19 cellular contexts compared by ENCODE assay signal in genomic region chr2:205688417-205689200, GRCh38. TPM values are rescaled to one million over a fixed set of nuclear protein-coding genes. Genes with fewer than 3 reads are reported as not detected.
DNase-seq lines count a peak whose midpoint lies in the region; ATAC-seq, FAIRE-seq and TF ChIP-seq lines count a peak whose summit lies in the region.
"Had no signal": no experiment of that assay in that cellular context is flagged by ENCODE, and none has a peak within 500 bp of the region (broad histone marks: within the 10 kb centered on the region; RNA-seq: fewer than 3 reads in every experiment).

No MANE protein-coding gene starts in this region.

- H3K4me3 ChIP-seq in HEK293 (ENCODE audit: low read depth, low read length) = no peak overlapping the region
- no peak overlapping the region for H3K4me3 ChIP-seq in HepG2 (replicated peaks in 1 of 3; ENCODE audit: insufficient read depth in 1 of 3, low read depth in 2 of 3, low read length in 3 of 3)
- H3K4me3 ChIP-seq in spleen = no peak overlapping the region
- H3K4me3 ChIP-seq: cardiac muscle cell had no signal

- WGBS in HepG2 (ENCODE audit: low lambda C conversion rate) = 24% methylated on average over 4 of the region's 4 CpGs
- WGBS in spleen, 5 donors = 50 to 84% (median 74%) methylated on average over 4 of the region's 4 CpGs

- no peaks in the 10 kb centered on the region for H3K9me3 ChIP-seq in HEK293 (ENCODE audit: control insufficient read depth, insufficient read depth, low read depth, low read length)
- H3K9me3 ChIP-seq in HepG2 (ENCODE audit: low read length) = no peaks in the 10 kb centered on the region
- no peaks in the 10 kb centered on the region for H3K9me3 ChIP-seq in spleen

- H3K27ac Mint-ChIP-seq in brain = peak overlapping the region in 1 of 5 experiments; percentile 63
- H3K27ac Mint-ChIP-seq: B cell had no signal

- CTCF ChIA-PET in HEK293 (lab: Yijun Ruan, JAX) (interaction anchor here (0.6 to 1.4 kb wide), 3 partner anchors 9 to 259 kb away, joined by 3 to 4 read pairs (median 3); no protein-coding TSS in a partner anchor), HepG2 (lab: Yijun Ruan, JAX; ENCODE audit: low intra/inter-chr PET ratio, low total read pairs) (no interaction called here)

- no peaks in the 10 kb centered on the region for H3K79me2 ChIP-seq in HepG2 (ENCODE audit: insufficient read depth, low read length)

- no peak overlapping the region for H2AFZ ChIP-seq in HepG2 (ENCODE audit: low read length)

- POLR2A ChIA-PET in HEK293 (lab: Yijun Ruan, JAX) = interaction anchor here (0.5 to 0.6 kb wide), 2 partner anchors 12 to 178 kb away, joined by 3 read pairs; no protein-coding TSS in a partner anchor
- POLR2A ChIA-PET in HepG2 (lab: Yijun Ruan, JAX) = interaction anchor here (1.1 kb wide), 1 partner anchor 12 kb away, joined by 3 read pairs; no protein-coding TSS in a partner anchor

- H4K20me1 ChIP-seq in HepG2 (ENCODE audit: insufficient read depth, low read length) = no peaks in the 10 kb centered on the region

- H3K4me1 ChIP-seq in HEK293 (ENCODE audit: control insufficient read depth, insufficient read depth, low read length) (peaks cover 10% of the 10 kb centered on the region), HepG2 (ENCODE audit: insufficient read depth, low read length) (no peaks in the 10 kb centered on the region), spleen (peaks cover 8 to 55% (median 32%) of the 10 kb centered on the region in 6 donors)

- peaks cover 0 to 15% (median 3%) of the 10 kb centered on the region in 5 experiments for H3K9me3 Mint-ChIP-seq in brain
- H3K9me3 Mint-ChIP-seq: activated naive CD4-positive, alpha-beta T cell treated with anti-CD3 and anti-CD28 coated beads, Interleukin-2, amount 50 U/mL, for 72 hours had no signal

- no TSS peak for BruUV-seq in HepG2 (replicated peaks; lab: Mats Ljungman, UMichigan)

- H3K36me3 ChIP-seq in HEK293 (ENCODE audit: control insufficient read depth in 2 of 2, insufficient read depth in 1 of 2, low read length in 2 of 2) (no peaks in the 10 kb centered on the region), HepG2 (replicated peaks in 1 of 2; ENCODE audit: control insufficient read depth in 1 of 2, insufficient read depth in 2 of 2, low read length in 2 of 2) (no peaks in the 10 kb centered on the region), spleen (no peaks in the 10 kb centered on the region)
- H3K36me3 ChIP-seq: cardiac muscle cell had no signal

- H3K4me2 ChIP-seq in HepG2 (ENCODE audit: low read depth, low read length) = no peak overlapping the region

- no peak overlapping the region for H3K9ac ChIP-seq in HepG2 (ENCODE audit: insufficient read depth, low read depth, low read length)

- peaks cover 76% of the 10 kb centered on the region for H3K4me1 Mint-ChIP-seq in brain

- TF ChIP-seq EP300 in HepG2 (IDR thresholded peaks at IDR 0.05; ENCODE audit: low read depth in 2 of 2, low read length in 2 of 2) (no peak), HepG2 (CRISPR knock-in tag; IDR thresholded peaks at IDR 0.05; ENCODE audit: borderline replicate concordance) (no peak)

- ATAC-seq in HepG2 (no peak), GM18502 (IDR thresholded peaks at IDR 0.05; ENCODE audit: poor library complexity, unreplicated experiment) (no peak), HG02642 (IDR thresholded peaks at IDR 0.05; ENCODE audit: poor library complexity, unreplicated experiment) (no peak)
- ATAC-seq: activated naive CD4-positive, alpha-beta T cell treated with anti-CD3 and anti-CD28 coated beads, Interleukin-2, amount 50 U/mL, for 72 hours; stimulated activated naive CD8-positive, alpha-beta T cell treated with anti-CD3 and anti-CD28 coated beads, Interleukin-15, Interleukin-2, amounts not matched to agents 100 U/mL and 50 U/mL, for 24 hours had no signal

- TF ChIP-seq RAD21 in HepG2 (CRISPR knock-in tag; IDR thresholded peaks at IDR 0.05) = no peak

- H3K4me3 Mint-ChIP-seq in brain = peak overlapping the region in 4 of 5 experiments; percentile 90 to 95 (median 93)
- H3K4me3 Mint-ChIP-seq: B cell had no signal

- intact Hi-C loops in HepG2 (cut with micrococcal nuclease; ENCODE audit: unreplicated experiment) (loop anchor here (10.0 kb wide), 1 partner anchor 1544 kb away; no protein-coding TSS in a partner anchor), spleen (cut with DNase I; ENCODE audit: low total_unique reads) (loop anchor here (10.0 kb wide), 1 partner anchor 1424 kb away; no protein-coding TSS in a partner anchor)

- H3K27me3 Mint-ChIP-seq in brain = peaks cover 66% of the 10 kb centered on the region

- no peak for TF ChIP-seq CTCF in HEK293 (tag by site-specific recombination; IDR thresholded peaks at IDR 0.05)
- no peak for TF ChIP-seq CTCF in brain (conservative IDR thresholded peaks at IDR 0.05)
- no peak for TF ChIP-seq CTCF in HepG2 (CRISPR knock-in tag; IDR thresholded peaks at IDR 0.05)
- TF ChIP-seq CTCF in spleen (IDR thresholded peaks at IDR 0.05 in 8 of 11, conservative IDR thresholded peaks at IDR 0.05 in 3 of 11) = no peak

- FAIRE-seq in HepG2 (lab: Jason Lieb, UNC) = peak; percentile 8

- TF ChIP-seq POLR2A in HepG2 (IDR thresholded peaks at IDR 0.05; ENCODE audit: insufficient read depth in 1 of 2, low read depth in 2 of 2, low read length in 2 of 2) (no peak), spleen (IDR thresholded peaks at IDR 0.05) (no peak)

- H3K27ac ChIP-seq in HEK293 (ENCODE audit: extremely low read depth, low read depth, low read length) (no peak overlapping the region), HepG2 (ENCODE audit: extremely low read length, insufficient read depth, low read length) (no peak overlapping the region), spleen (peak overlapping the region in 6 of 8 donors; percentile 8 to 33 (median 21))
- H3K27ac ChIP-seq: cardiac muscle cell had no signal

- H3K36me3 Mint-ChIP-seq in brain = peaks cover 6% of the 10 kb centered on the region

- in situ Hi-C loops in HepG2 (cut with HindIII; ENCODE audit: extremely low pct_ligation_motif_present, low pct_unique_long_range_greater_than_20kb) = no loop called here

- DNase-seq in HepG2 (ENCODE audit: low spot score) = no peak
- DNase-seq in spleen = no peak
- DNase-seq in NCI-H82 treated with DMSO at 0.1 percent for 48 hours (lab: John Stamatoyannopoulos, UW; ENCODE audit: unreplicated experiment) = no peak
- no peak for DNase-seq in DMS153 (lab: John Stamatoyannopoulos, UW)
- DNase-seq: activated CD4-positive, alpha-beta T cell treated with anti-CD3 and anti-CD28 coated beads for 48 hours; DMS 273 treated with DMSO at 0.1 percent for 48 hours; NCI-H1436; NCI-H226; SIG-M5; stimulated activated CD4-positive, alpha-beta T cell treated with anti-CD3 and anti-CD28 coated beads, Interleukin-12 subunit alpha, Interleukin-12 subunit beta, amount 100 ng/mL, for 4 hours; stimulated activated naive CD8-positive, alpha-beta T cell treated with anti-CD3 and anti-CD28 coated beads, Interleukin-15, Interleukin-2, amounts not matched to agents 100 U/mL and 50 U/mL, for 24 hours; T-helper 9 cell had no signal

- H3K27me3 ChIP-seq in HepG2 (ENCODE audit: control insufficient read depth in 1 of 2, insufficient read depth in 2 of 2, low read length in 2 of 2) (peaks cover 0 to 8% of the 10 kb centered on the region in 2 experiments; a peak in 3 of 5 replicates), spleen (replicated peaks in 1 of 7) (peaks cover 0 to 41% (median 17%) of the 10 kb centered on the region in 7 donors)
- H3K27me3 ChIP-seq: cardiac muscle cell had no signal

TF ChIP-seq in HEK293, 187 proteins besides CTCF, POLR2A, EP300 and RAD21 (continues in another document):
- TF ChIP-seq ZFHX2 (tag by site-specific recombination; conservative IDR thresholded peaks at IDR 0.05) (0 out of 2 replicates have a peak, but pooled peaks have one; percentile 15), ZNF585B (tag by site-specific recombination; IDR thresholded peaks at IDR 0.05) (no peak)

RNA-seq across cellular contexts. Expression of gene NRP2, which starts 6.3 kb away (rescaled TPM):
- 10.2 TPM for polyA plus RNA-seq in brain (ENCODE audit: insufficient read depth, low read depth, low replicate concordance)
- total RNA-seq in HepG2 (2016; rRNA removed; fragmentation: Illumina TruSeq; extraction: Trizol) = 0.60 and 1.4 TPM in 2 replicates
- total RNA-seq in HepG2 (2016; cell fraction: cytosol; rRNA removed; fragmentation: Illumina TruSeq; extraction: Trizol; ENCODE audit: low read depth) = under 0.01 and 0.20 TPM in 2 replicates
- 0.79 and 0.93 TPM in 2 replicates for total RNA-seq in HepG2 (2016; cell fraction: insoluble cytoplasmic fraction; rRNA removed; fragmentation: Illumina TruSeq; extraction: Trizol)
- total RNA-seq in HepG2 (2016; cell fraction: membrane; rRNA removed; fragmentation: Illumina TruSeq; extraction: Trizol) = 0.22 and 0.41 TPM in 2 replicates
- total RNA-seq in HepG2 (2016; cell fraction: nucleus; rRNA removed; fragmentation: Illumina TruSeq; extraction: Trizol) = 1.4 and 2.4 TPM in 2 replicates
- 0.65 and 1.4 TPM in 2 replicates for polyA plus RNA-seq in HepG2 (2011; rRNA removed)
- 0.32 and 0.37 TPM in 2 replicates for polyA plus RNA-seq in HepG2 (2011; cell fraction: cytosol; rRNA removed)
- polyA plus RNA-seq in HepG2 (2011; cell fraction: nucleus; rRNA removed) = 0.51 and 0.66 TPM in 2 replicates
- polyA plus RNA-seq in HepG2 (2012) = 0.54 and 3.3 TPM in 2 replicates
- polyA plus RNA-seq in HepG2 (2016; cell fraction: cytosol; fragmentation: Illumina TruSeq; extraction: Trizol; ENCODE audit: low read depth) = 0.12 and 0.16 TPM in 2 replicates
- polyA plus RNA-seq in HepG2 (2016; cell fraction: insoluble cytoplasmic fraction; fragmentation: Illumina TruSeq; extraction: Trizol; ENCODE audit: low read depth) = 0.26 and 0.34 TPM in 2 replicates
- 0.09 and 0.37 TPM in 2 replicates for polyA plus RNA-seq in HepG2 (2016; cell fraction: membrane; fragmentation: Illumina TruSeq; extraction: Trizol; ENCODE audit: low read depth)
- polyA plus RNA-seq in HepG2 (2016; cell fraction: nucleus; fragmentation: Illumina TruSeq; extraction: Trizol; ENCODE audit: insufficient read depth, low read depth) = 1.9 and 2.1 TPM in 2 replicates
- 1.3 and 6.5 TPM in 2 replicates for polyA minus RNA-seq in HepG2 (2011; rRNA and poly(A)+ RNA removed; ENCODE audit: low replicate concordance)
- polyA minus RNA-seq in HepG2 (2011; cell fraction: cytosol; rRNA and poly(A)+ RNA removed) = 0.49 and 0.88 TPM in 2 replicates
- 1.4 and 1.7 TPM in 2 replicates for polyA minus RNA-seq in HepG2 (2011; cell fraction: nucleus; rRNA and poly(A)+ RNA removed)
- 10 to 100 TPM; 18.7 to 49.9 (median 33.2) TPM for total RNA-seq in spleen
- polyA plus RNA-seq in spleen = 1 to 10 TPM; 3.1 to 5.7 (median 3.4) TPM

Comparison
In these comparisons a context has a peak if more than half of its experiments do, and no peak if none do; other contexts are left out.
1. H3K27ac ChIP-seq: peak in spleen (6 of 8); none in HEK293 (single experiment) and HepG2 (single experiment).